ENCODE assay signal across 9 cellular contexts in the genomic region with DNA sequence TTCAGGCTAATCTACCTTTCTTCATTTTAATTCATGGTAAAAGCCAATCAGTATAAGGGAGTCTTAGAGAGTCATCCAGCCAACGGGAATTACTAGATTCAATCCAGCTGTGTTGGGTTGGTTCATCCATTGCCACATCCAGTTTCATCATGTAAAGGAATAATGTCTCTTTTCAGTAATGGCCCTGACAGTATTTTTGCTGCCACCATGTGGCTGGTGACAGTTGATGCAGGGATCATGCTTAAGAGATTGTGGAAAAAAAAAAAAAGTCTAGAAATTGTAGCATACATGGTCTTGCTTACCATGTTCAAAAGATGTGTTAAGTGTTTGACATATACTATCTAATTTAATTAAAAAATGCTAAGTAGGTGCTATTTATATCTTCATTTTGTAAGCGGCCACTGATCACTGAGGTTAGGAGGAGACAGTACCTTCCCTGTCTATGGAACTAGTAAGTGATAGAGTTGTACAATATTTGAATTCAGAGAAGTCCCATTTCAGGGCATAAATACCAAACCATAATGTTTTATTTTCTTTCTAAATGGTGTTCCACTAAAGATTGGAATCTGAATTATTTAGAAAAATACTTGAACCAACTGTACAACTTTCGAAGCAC.
DNase-seq lines count a peak whose midpoint lies in the region; TF ChIP-seq lines count a peak whose summit lies in the region.
"Had no signal": no experiment of that assay in that cellular context is flagged by ENCODE, and none has a peak within 500 bp of the region (broad histone marks: within the 10 kb centered on the region; RNA-seq: fewer than 3 reads in every experiment).

No MANE protein-coding gene starts in this region.

- H3K4me3 Mint-ChIP-seq in activated CD4-positive, alpha-beta memory T cell treated with anti-CD3 and anti-CD28 coated beads, Interleukin-2, amount 10 ng/mL, durations not matched to agents 7 days and 5 days: no peak overlapping the region

- no peak overlapping the region for H2AFZ ChIP-seq in MM.1S (ENCODE audit: low read length)

- no peak overlapping the region for H3K4me2 ChIP-seq in MM.1S (ENCODE audit: low read depth, low read length)

- H3K4me1 Mint-ChIP-seq in activated CD4-positive, alpha-beta memory T cell treated with anti-CD3 and anti-CD28 coated beads, Interleukin-2, amount 10 ng/mL, durations not matched to agents 7 days and 5 days: no peaks in the 10 kb centered on the region

- no peaks in the 10 kb centered on the region for H3K9me2 ChIP-seq in MM.1S (replicated peaks; ENCODE audit: insufficient read depth, low read length)

- intact Hi-C loops in cardiac septum (cut with DNase I): no loop called here

- H4K20me1 ChIP-seq in MM.1S (ENCODE audit: insufficient read depth, low read length): no peaks in the 10 kb centered on the region

- no peak overlapping the region for H3K27ac Mint-ChIP-seq in activated CD4-positive, alpha-beta memory T cell treated with anti-CD3 and anti-CD28 coated beads, Interleukin-2, amount 10 ng/mL, durations not matched to agents 7 days and 5 days

- H3K36me3 ChIP-seq in right atrium auricular region (no peaks in the 10 kb centered on the region), HEK293 (ENCODE audit: control insufficient read depth in 2 of 2, insufficient read depth in 1 of 2, low read length in 2 of 2) (no peaks in the 10 kb centered on the region), MM.1S (replicated peaks; ENCODE audit: insufficient read depth, low read length) (no peaks in the 10 kb centered on the region), iPS DF 6.9 (ENCODE audit: control insufficient read depth, insufficient read depth, low read length) (no peaks in the 10 kb centered on the region)
- H3K36me3 ChIP-seq: HAP-1 had no signal

- no peak overlapping the region for H3K4me3 ChIP-seq in right atrium auricular region
- H3K4me3 ChIP-seq in HEK293 (ENCODE audit: low read depth, low read length): no peak overlapping the region
- H3K4me3 ChIP-seq in MM.1S (ENCODE audit: low read length): no peak overlapping the region
- no peak overlapping the region for H3K4me3 ChIP-seq in iPS DF 6.9 (ENCODE audit: low read length)
- H3K4me3 ChIP-seq: HAP-1 had no signal

- no peaks in the 10 kb centered on the region for H3F3A ChIP-seq in MM.1S (ENCODE audit: insufficient read depth, low read length)

- no CpG with 5 or more reads among the region's 3 CpGs for WGBS in iPS DF 6.9 (ENCODE audit: insufficient coverage, insufficient read length)

- H3K27ac ChIP-seq in right atrium auricular region (no peak overlapping the region), HEK293 (ENCODE audit: extremely low read depth, low read depth, low read length) (no peak overlapping the region), MM.1S (ENCODE audit: low read length) (no peak overlapping the region), iPS DF 6.9 (ENCODE audit: low read length) (no peak overlapping the region)

- TF ChIP-seq CTCF in right atrium auricular region (IDR thresholded peaks at IDR 0.05) (peak; percentile 9 to 55), HEK293 (tag by site-specific recombination; IDR thresholded peaks at IDR 0.05) (0 out of 2 replicates have a peak, but pooled peaks have one; percentile 16), MM.1S (IDR thresholded peaks at IDR 0.05; ENCODE audit: low read length) (peak; percentile 78)

- H3K9me3 Mint-ChIP-seq in activated CD4-positive, alpha-beta memory T cell treated with anti-CD3 and anti-CD28 coated beads, Interleukin-2, amount 10 ng/mL, durations not matched to agents 7 days and 5 days: peaks cover 2% of the 10 kb centered on the region

- no peaks in the 10 kb centered on the region for H3K4me1 ChIP-seq in right atrium auricular region
- no peaks in the 10 kb centered on the region for H3K4me1 ChIP-seq in HEK293 (ENCODE audit: control insufficient read depth, insufficient read depth, low read length)
- 0 out of 2 replicates have a peak, but pooled peaks cover 2% of the 10 kb centered on the region for H3K4me1 ChIP-seq in MM.1S (ENCODE audit: low read length)
- H3K4me1 ChIP-seq in iPS DF 6.9 (ENCODE audit: control insufficient read depth, insufficient read depth, low read length): no peaks in the 10 kb centered on the region
- H3K4me1 ChIP-seq: HAP-1 had no signal

- DNase-seq in right atrium auricular region (ENCODE audit: low spot score) (no peak), cardiac septum (ENCODE audit: low spot score) (no peak), MM.1S (peak; percentile 46), UCSD-AML1 (lab: John Stamatoyannopoulos, UW; ENCODE audit: unreplicated experiment) (peak; percentile 7), iPS DF 6.9 (ENCODE audit: low read depth, low spot score) (peak; percentile 33), mesenteric fat pad (ENCODE audit: low spot score) (no peak)
- no peak for DNase-seq in activated CD4-positive, alpha-beta memory T cell treated with anti-CD3 and anti-CD28 coated beads, Interleukin-2, amount 10 ng/mL, durations not matched to agents 7 days and 5 days

- H3K27me3 ChIP-seq in right atrium auricular region (no peaks in the 10 kb centered on the region), MM.1S (replicated peaks; ENCODE audit: insufficient read depth, low read length) (no peaks in the 10 kb centered on the region), iPS DF 6.9 (ENCODE audit: control insufficient read depth, insufficient read depth, low read length) (no peaks in the 10 kb centered on the region)

- CTCF ChIA-PET in HEK293 (lab: Yijun Ruan, JAX): interaction anchor here (0.5 to 2.7 kb wide), 12 partner anchors 8 to 1673 kb away, joined by 3 to 19 read pairs (median 4); no protein-coding TSS in a partner anchor
- CTCF ChIA-PET in activated CD4-positive, alpha-beta memory T cell treated with anti-CD3 and anti-CD28 coated beads, Interleukin-2, amount 10 ng/mL, durations not matched to agents 7 days and 5 days (lab: Charles Lee): no interaction called here

- POLR2A ChIA-PET in HEK293 (lab: Yijun Ruan, JAX): no interaction called here
- POLR2A ChIA-PET in activated CD4-positive, alpha-beta memory T cell treated with anti-CD3 and anti-CD28 coated beads, Interleukin-2, amount 10 ng/mL, durations not matched to agents 7 days and 5 days (lab: Charles Lee): no interaction called here

- no peaks in the 10 kb centered on the region for H3K36me3 Mint-ChIP-seq in activated CD4-positive, alpha-beta memory T cell treated with anti-CD3 and anti-CD28 coated beads, Interleukin-2, amount 10 ng/mL, durations not matched to agents 7 days and 5 days (ENCODE audit: low read depth)

- H3K9me3 ChIP-seq in right atrium auricular region (no peaks in the 10 kb centered on the region), HEK293 (ENCODE audit: control insufficient read depth, insufficient read depth, low read depth, low read length) (no peaks in the 10 kb centered on the region), MM.1S (replicated peaks; ENCODE audit: insufficient read depth, low read length) (no peaks in the 10 kb centered on the region), iPS DF 6.9 (ENCODE audit: control insufficient read depth, insufficient read depth, low read length) (no peaks in the 10 kb centered on the region)
- H3K9me3 ChIP-seq: HAP-1 had no signal

- H3K9ac ChIP-seq in MM.1S (ENCODE audit: low read length): no peak overlapping the region

- H3K27me3 Mint-ChIP-seq in activated CD4-positive, alpha-beta memory T cell treated with anti-CD3 and anti-CD28 coated beads, Interleukin-2, amount 10 ng/mL, durations not matched to agents 7 days and 5 days: no peaks in the 10 kb centered on the region

- no peaks in the 10 kb centered on the region for H3K79me2 ChIP-seq in MM.1S (ENCODE audit: low read length)

TF ChIP-seq in HEK293, 187 proteins besides CTCF, POLR2A, EP300 and RAD21 (continues in another document):
- TF ChIP-seq, protein P1, sequence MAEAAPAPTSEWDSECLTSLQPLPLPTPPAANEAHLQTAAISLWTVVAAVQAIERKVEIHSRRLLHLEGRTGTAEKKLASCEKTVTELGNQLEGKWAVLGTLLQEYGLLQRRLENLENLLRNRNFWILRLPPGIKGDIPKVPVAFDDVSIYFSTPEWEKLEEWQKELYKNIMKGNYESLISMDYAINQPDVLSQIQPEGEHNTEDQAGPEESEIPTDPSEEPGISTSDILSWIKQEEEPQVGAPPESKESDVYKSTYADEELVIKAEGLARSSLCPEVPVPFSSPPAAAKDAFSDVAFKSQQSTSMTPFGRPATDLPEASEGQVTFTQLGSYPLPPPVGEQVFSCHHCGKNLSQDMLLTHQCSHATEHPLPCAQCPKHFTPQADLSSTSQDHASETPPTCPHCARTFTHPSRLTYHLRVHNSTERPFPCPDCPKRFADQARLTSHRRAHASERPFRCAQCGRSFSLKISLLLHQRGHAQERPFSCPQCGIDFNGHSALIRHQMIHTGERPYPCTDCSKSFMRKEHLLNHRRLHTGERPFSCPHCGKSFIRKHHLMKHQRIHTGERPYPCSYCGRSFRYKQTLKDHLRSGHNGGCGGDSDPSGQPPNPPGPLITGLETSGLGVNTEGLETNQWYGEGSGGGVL (tag by site-specific recombination; IDR thresholded peaks at IDR 0.05): no peak
- TF ChIP-seq, protein P2, sequence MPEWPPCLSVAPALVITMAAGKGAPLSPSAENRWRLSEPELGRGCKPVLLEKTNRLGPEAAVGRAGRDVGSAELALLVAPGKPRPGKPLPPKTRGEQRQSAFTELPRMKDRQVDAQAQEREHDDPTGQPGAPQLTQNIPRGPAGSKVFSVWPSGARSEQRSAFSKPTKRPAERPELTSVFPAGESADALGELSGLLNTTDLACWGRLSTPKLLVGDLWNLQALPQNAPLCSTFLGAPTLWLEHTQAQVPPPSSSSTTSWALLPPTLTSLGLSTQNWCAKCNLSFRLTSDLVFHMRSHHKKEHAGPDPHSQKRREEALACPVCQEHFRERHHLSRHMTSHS (tag by site-specific recombination; IDR thresholded peaks at IDR 0.05): no peak
- TF ChIP-seq ZNF561 (tag by site-specific recombination; IDR thresholded peaks at IDR 0.05; ENCODE audit: borderline replicate concordance) (no peak), MEIS1 (CRISPR knock-in tag; IDR thresholded peaks at IDR 0.05; ENCODE audit: borderline replicate concordance) (no peak), ZNF132 (tag by site-specific recombination; IDR thresholded peaks at IDR 0.05; ENCODE audit: borderline replicate concordance) (no peak)
- TF ChIP-seq, protein P3, sequence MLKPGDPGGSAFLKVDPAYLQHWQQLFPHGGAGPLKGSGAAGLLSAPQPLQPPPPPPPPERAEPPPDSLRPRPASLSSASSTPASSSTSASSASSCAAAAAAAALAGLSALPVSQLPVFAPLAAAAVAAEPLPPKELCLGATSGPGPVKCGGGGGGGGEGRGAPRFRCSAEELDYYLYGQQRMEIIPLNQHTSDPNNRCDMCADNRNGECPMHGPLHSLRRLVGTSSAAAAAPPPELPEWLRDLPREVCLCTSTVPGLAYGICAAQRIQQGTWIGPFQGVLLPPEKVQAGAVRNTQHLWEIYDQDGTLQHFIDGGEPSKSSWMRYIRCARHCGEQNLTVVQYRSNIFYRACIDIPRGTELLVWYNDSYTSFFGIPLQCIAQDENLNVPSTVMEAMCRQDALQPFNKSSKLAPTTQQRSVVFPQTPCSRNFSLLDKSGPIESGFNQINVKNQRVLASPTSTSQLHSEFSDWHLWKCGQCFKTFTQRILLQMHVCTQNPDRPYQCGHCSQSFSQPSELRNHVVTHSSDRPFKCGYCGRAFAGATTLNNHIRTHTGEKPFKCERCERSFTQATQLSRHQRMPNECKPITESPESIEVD (tag by site-specific recombination; IDR thresholded peaks at IDR 0.05): no peak

Comparison
In these comparisons a context has a peak if more than half of its experiments do, and no peak if none do; other contexts are left out.
1. DNase-seq: peak in MM.1S (single experiment), UCSD-AML1 (single experiment) and iPS DF 6.9 (single experiment); none in right atrium auricular region (single experiment), cardiac septum (single experiment), mesenteric fat pad (single experiment) and activated CD4-positive, alpha-beta memory T cell treated with anti-CD3 and anti-CD28 coated beads, Interleukin-2, amount 10 ng/mL, durations not matched to agents 7 days and 5 days (single experiment).
2. CTCF ChIP-seq: peak in every context shown above with its lines; median percentile 78 in MM.1S; 32 in right atrium auricular region; 16 in HEK293.